In the genomic region with DNA sequence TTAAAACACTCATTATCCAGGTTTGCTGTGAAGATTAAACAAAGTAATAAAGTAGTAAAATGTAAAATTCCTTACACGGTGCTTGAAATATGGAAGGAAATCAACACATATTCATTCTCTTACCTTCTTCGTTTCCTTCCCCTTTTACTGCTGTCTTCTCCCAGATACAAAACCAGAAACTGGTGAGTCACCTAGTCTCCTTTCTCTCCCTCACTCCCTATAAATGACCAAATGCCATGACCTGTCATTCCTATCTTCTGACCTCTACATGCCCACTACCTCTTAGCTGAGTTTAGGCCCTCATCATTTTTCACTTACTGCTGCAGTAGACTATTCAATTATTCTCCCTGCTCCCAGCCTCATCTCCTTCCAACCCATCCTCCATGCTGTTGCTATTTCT, we compare ENCODE assay signal across 18 cellular contexts. TPM values are rescaled to one million over a fixed set of nuclear protein-coding genes. Genes with fewer than 3 reads are reported as not detected.
"Had no signal": no experiment of that assay in that cellular context is flagged by ENCODE, and none has a peak within 500 bp of the region (broad histone marks: within the 10 kb centered on the region; RNA-seq: fewer than 3 reads in every experiment).

No MANE protein-coding gene starts in this region.

- H3K27ac ChIP-seq: brain microvascular endothelial cell, dorsolateral prefrontal cortex, sigmoid colon had no signal

- H3K36me3 Mint-ChIP-seq: activated naive CD8-positive, alpha-beta T cell treated with anti-CD3 and anti-CD28 coated beads for 36 hours; natural killer cell treated with Interleukin-12 subunit alpha and Interleukin-12 subunit beta and Interleukin-15 and Interleukin-18, amount 100 ng/mL, for 72 hours; type B pancreatic cell had no signal

- H3K27me3 Mint-ChIP-seq: activated naive CD8-positive, alpha-beta T cell treated with anti-CD3 and anti-CD28 coated beads for 36 hours had no signal

- H3K4me3 ChIP-seq: dorsolateral prefrontal cortex, sigmoid colon had no signal

- H3K4me1 ChIP-seq: sigmoid colon had no signal

- H3K36me3 ChIP-seq: brain microvascular endothelial cell, sigmoid colon had no signal

- H3K27me3 ChIP-seq: brain microvascular endothelial cell, dorsolateral prefrontal cortex, sigmoid colon had no signal

- ATAC-seq: activated T-cell treated with anti-CD3 and anti-CD28 coated beads, Interleukin-2, amount 50 U/mL, for 4 hours; esophagus mucosa; left lobe of liver; natural killer cell treated with Interleukin-12 subunit alpha and Interleukin-12 subunit beta and Interleukin-15 and Interleukin-18, amount 100 ng/mL, for 72 hours had no signal

- DNase-seq: activated CD4-positive, alpha-beta T cell treated with anti-CD3 and anti-CD28 coated beads, Interleukin-2, amount 50 U/mL, for 4 hours; activated CD4-positive, CD25-positive, alpha-beta regulatory T cell; activated gamma-delta T cell; activated naive CD8-positive, alpha-beta T cell treated with anti-CD3 and anti-CD28 coated beads for 36 hours; activated T-cell treated with anti-CD3 and anti-CD28 coated beads, Interleukin-2, amount 50 U/mL, for 4 hours; brain microvascular endothelial cell; dorsolateral prefrontal cortex; occipital lobe; sigmoid colon; stimulated activated CD4-positive, alpha-beta T cell treated with anti-CD3 and anti-CD28 coated beads, Interleukin-12 subunit alpha, Interleukin-12 subunit beta, amount 100 ng/mL, for 4 hours; stimulated activated naive CD4-positive, alpha-beta T cell treated with Interleukin-2 at 50 U/mL for 16 hours had no signal

- H3K4me1 Mint-ChIP-seq: activated naive CD8-positive, alpha-beta T cell treated with anti-CD3 and anti-CD28 coated beads for 36 hours had no signal

- H3K9me3 Mint-ChIP-seq: activated naive CD8-positive, alpha-beta T cell treated with anti-CD3 and anti-CD28 coated beads for 36 hours; activated T-cell treated with anti-CD3 and anti-CD28 coated beads, Interleukin-2, amount 50 U/mL, for 4 hours; natural killer cell treated with Interleukin-12 subunit alpha and Interleukin-12 subunit beta and Interleukin-15 and Interleukin-18, amount 100 ng/mL, for 72 hours; T-helper 1 cell treated with Interleukin-12 subunit alpha and Interleukin-12 subunit beta and Interleukin-4 antibody, amounts not matched to agents 30 μg/mL and 1 μg/mL, for 36 hours; type B pancreatic cell had no signal

- H3K9me3 ChIP-seq: sigmoid colon had no signal

- H3K27ac Mint-ChIP-seq: activated naive CD8-positive, alpha-beta T cell treated with anti-CD3 and anti-CD28 coated beads for 36 hours; natural killer cell treated with Interleukin-12 subunit alpha and Interleukin-12 subunit beta and Interleukin-15 and Interleukin-18, amount 100 ng/mL, for 72 hours; T-helper 1 cell treated with Interleukin-12 subunit alpha and Interleukin-12 subunit beta and Interleukin-4 antibody, amounts not matched to agents 30 μg/mL and 1 μg/mL, for 36 hours; type B pancreatic cell had no signal

- H3K4me3 Mint-ChIP-seq: activated naive CD8-positive, alpha-beta T cell treated with anti-CD3 and anti-CD28 coated beads for 36 hours; activated T-cell treated with anti-CD3 and anti-CD28 coated beads, Interleukin-2, amount 50 U/mL, for 4 hours; natural killer cell treated with Interleukin-12 subunit alpha and Interleukin-12 subunit beta and Interleukin-15 and Interleukin-18, amount 100 ng/mL, for 72 hours; T-helper 1 cell treated with Interleukin-12 subunit alpha and Interleukin-12 subunit beta and Interleukin-4 antibody, amounts not matched to agents 30 μg/mL and 1 μg/mL, for 36 hours; type B pancreatic cell had no signal

RNA-seq across cellular contexts. Expression of gene NR1I3, which starts 4.3 kb away (rescaled TPM):
- total RNA-seq: activated naive CD8-positive, alpha-beta T cell treated with anti-CD3 and anti-CD28 coated beads for 36 hours; esophagus mucosa; mucosa of gallbladder; natural killer cell treated with Interleukin-12 subunit alpha and Interleukin-12 subunit beta and Interleukin-15 and Interleukin-18, amount 100 ng/mL, for 72 hours; pulmonary artery endothelial cell; sigmoid colon had no signal

RNA-seq across cellular contexts. Expression of gene PCP4L1, which starts 16.2 kb away (rescaled TPM):
- total RNA-seq: activated T-cell treated with anti-CD3 and anti-CD28 coated beads, Interleukin-2, amount 50 U/mL, for 4 hours; pulmonary artery endothelial cell had no signal

RNA-seq across cellular contexts. Expression of gene APOA2, which starts 18.9 kb away (rescaled TPM):
- total RNA-seq: activated naive CD8-positive, alpha-beta T cell treated with anti-CD3 and anti-CD28 coated beads for 36 hours; dorsolateral prefrontal cortex; esophagus mucosa; natural killer cell treated with Interleukin-12 subunit alpha and Interleukin-12 subunit beta and Interleukin-15 and Interleukin-18, amount 100 ng/mL, for 72 hours; occipital lobe; pulmonary artery endothelial cell; sigmoid colon had no signal
